Comparison of ENCODE assay signal across 8 cellular contexts in the genomic region with DNA sequence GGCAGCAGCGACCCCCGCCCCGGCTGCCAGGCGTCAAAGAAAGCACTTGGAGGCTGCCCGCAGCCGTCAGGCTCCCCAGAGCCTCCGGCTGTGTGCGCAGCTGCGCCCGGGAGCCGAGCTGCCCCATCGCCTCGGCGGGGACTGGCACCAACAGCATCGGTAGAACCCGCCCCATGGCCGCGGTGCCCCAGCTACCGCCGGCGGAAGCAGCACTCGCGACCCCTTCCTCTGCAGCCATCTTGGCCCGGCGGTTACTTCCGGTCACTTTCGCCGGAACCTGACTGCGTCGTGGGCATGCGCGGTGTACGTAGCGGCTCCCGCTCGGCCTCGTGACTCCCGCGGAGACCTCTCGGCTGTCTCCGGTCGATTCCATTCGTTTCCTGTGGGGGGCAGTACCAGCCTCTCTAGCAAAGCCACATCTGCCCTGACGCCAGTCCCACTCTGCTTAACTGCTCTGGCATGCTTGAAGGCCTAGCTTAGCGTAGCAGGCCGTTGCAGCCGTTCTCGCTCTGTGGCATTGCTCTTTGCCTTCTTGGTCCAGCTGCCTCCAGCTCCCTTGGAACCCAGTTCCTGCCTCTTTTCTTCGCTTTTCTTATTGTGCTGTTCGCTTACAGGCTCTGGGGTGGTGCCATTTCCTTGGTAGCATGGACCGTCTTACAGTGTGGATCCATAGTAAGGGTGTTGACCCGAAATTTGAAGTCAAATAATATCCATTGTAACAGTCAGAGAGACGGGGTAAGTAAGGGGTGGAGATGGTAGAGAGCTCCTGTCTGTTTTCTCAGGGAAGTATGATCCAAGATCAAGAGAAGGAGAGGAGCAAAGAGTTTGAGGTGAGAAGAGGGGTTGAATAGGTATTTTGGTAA. TPM values are rescaled to one million over a fixed set of nuclear protein-coding genes. Genes with fewer than 3 reads are reported as not detected.
DNase-seq lines count a peak whose midpoint lies in the region; ATAC-seq and TF ChIP-seq lines count a peak whose summit lies in the region.

A gene with protein sequence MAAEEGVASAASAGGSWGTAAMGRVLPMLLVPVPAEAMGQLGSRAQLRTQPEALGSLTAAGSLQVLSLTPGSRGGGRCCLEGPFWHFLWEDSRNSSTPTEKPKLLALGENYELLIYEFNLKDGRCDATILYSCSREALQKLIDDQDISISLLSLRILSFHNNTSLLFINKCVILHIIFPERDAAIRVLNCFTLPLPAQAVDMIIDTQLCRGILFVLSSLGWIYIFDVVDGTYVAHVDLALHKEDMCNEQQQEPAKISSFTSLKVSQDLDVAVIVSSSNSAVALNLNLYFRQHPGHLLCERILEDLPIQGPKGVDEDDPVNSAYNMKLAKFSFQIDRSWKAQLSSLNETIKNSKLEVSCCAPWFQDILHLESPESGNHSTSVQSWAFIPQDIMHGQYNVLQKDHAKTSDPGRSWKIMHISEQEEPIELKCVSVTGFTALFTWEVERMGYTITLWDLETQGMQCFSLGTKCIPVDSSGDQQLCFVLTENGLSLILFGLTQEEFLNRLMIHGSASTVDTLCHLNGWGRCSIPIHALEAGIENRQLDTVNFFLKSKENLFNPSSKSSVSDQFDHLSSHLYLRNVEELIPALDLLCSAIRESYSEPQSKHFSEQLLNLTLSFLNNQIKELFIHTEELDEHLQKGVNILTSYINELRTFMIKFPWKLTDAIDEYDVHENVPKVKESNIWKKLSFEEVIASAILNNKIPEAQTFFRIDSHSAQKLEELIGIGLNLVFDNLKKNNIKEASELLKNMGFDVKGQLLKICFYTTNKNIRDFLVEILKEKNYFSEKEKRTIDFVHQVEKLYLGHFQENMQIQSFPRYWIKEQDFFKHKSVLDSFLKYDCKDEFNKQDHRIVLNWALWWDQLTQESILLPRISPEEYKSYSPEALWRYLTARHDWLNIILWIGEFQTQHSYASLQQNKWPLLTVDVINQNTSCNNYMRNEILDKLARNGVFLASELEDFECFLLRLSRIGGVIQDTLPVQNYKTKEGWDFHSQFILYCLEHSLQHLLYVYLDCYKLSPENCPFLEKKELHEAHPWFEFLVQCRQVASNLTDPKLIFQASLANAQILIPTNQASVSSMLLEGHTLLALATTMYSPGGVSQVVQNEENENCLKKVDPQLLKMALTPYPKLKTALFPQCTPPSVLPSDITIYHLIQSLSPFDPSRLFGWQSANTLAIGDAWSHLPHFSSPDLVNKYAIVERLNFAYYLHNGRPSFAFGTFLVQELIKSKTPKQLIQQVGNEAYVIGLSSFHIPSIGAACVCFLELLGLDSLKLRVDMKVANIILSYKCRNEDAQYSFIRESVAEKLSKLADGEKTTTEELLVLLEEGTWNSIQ (N-terminal part only) (minus strand): TSS at position 253 of the 863 bp plus-strand sequence. CDS start 15 bp downstream, at position 238.

- H3K4me3 Mint-ChIP-seq in activated naive CD8-positive, alpha-beta T cell treated with anti-CD3 and anti-CD28 coated beads, Interleukin-2, amount 50 U/mL, for 24 hours: peak within 1 kb of the TSS; percentile 98

- H3K9ac ChIP-seq in parathyroid adenoma: peak within 1 kb of the TSS; percentile 23

- peak; percentile 96 for TF ChIP-seq POLR2A in transverse colon (IDR thresholded peaks at IDR 0.05)

- 9 to 79% methylated on average over 5 to 40 of the region's 53 CpGs for WGBS in transverse colon (ENCODE audit: low coverage in 1 of 2), 2 donors

- intact Hi-C loops in Right ventricle myocardium superior (cut with DNase I): no loop called here
- intact Hi-C loops in transverse colon (cut with DNase I; ENCODE audit: low total_unique reads): loop anchor here (1.0 kb wide), 1 partner anchor 75 kb away; no protein-coding TSS in a partner anchor

- peak; percentile 20 for TF ChIP-seq EP300 in transverse colon (IDR thresholded peaks at IDR 0.05; ENCODE audit: low read depth)

- peak within 1 kb of the TSS; percentile 75 for H2AFZ ChIP-seq in parathyroid adenoma

- H3K36me3 ChIP-seq in parathyroid adenoma (ENCODE audit: control insufficient read depth, insufficient read depth, low read length): no peaks in the 10 kb centered on the region
- peaks cover 0 to 15% (median 6%) of the 10 kb centered on the region in 4 donors for H3K36me3 ChIP-seq in transverse colon

- H3K4me3 ChIP-seq in GM12865 (ENCODE audit: low read depth, low read length) (peak within 1 kb of the TSS; percentile 91), parathyroid adenoma (ENCODE audit: low read depth, low read length) (peak within 1 kb of the TSS; percentile 93), transverse colon (peak within 1 kb of the TSS; percentile 90 to 97 (median 93))

- no peaks in the 10 kb centered on the region for H3K9me3 Mint-ChIP-seq in activated naive CD8-positive, alpha-beta T cell treated with anti-CD3 and anti-CD28 coated beads, Interleukin-2, amount 50 U/mL, for 24 hours

- peak; percentile 90 for TF ChIP-seq CTCF in GM12865 (IDR thresholded peaks at IDR 0.05; ENCODE audit: insufficient read depth, low read depth, low read length, missing control alignments)
- TF ChIP-seq CTCF in parathyroid adenoma (IDR thresholded peaks at IDR 0.05): peak; percentile 85
- peak; percentile 92 to 99 (median 97) for TF ChIP-seq CTCF in transverse colon (IDR thresholded peaks at IDR 0.05)

- DNase-seq in GM12865 (ENCODE audit: low read depth): peak; percentile 99
- peak; percentile 81 for DNase-seq in NCI-H128 (lab: John Stamatoyannopoulos, UW; ENCODE audit: unreplicated experiment)
- DNase-seq in SW 1271 (lab: John Stamatoyannopoulos, UW): peak; percentile 75 to 92
- DNase-seq in activated naive CD8-positive, alpha-beta T cell treated with anti-CD3 and anti-CD28 coated beads, Interleukin-2, amount 50 U/mL, for 24 hours: peak; percentile 98
- peak; percentile 99 for DNase-seq in Right ventricle myocardium superior
- peak; percentile 99 for DNase-seq in transverse colon

- H3K9me3 ChIP-seq in parathyroid adenoma (ENCODE audit: control insufficient read depth, low read length) (no peaks in the 10 kb centered on the region), transverse colon (no peaks in the 10 kb centered on the region)

- H3K27ac Mint-ChIP-seq in activated naive CD8-positive, alpha-beta T cell treated with anti-CD3 and anti-CD28 coated beads, Interleukin-2, amount 50 U/mL, for 24 hours: peak within 1 kb of the TSS; percentile 93

- H3K27me3 ChIP-seq in parathyroid adenoma (ENCODE audit: control insufficient read depth, insufficient read depth, low read length) (no peaks in the 10 kb centered on the region), transverse colon (no peaks in the 10 kb centered on the region)

- peak within 1 kb of the TSS; percentile 95 for H3K27ac ChIP-seq in parathyroid adenoma
- peak within 1 kb of the TSS; percentile 98 to 100 (median 99) for H3K27ac ChIP-seq in transverse colon

- peak within 1 kb of the TSS; percentile 84 for H3K4me2 ChIP-seq in parathyroid adenoma (ENCODE audit: low read length)

- H3K4me1 ChIP-seq in parathyroid adenoma (no peaks in the 10 kb centered on the region), transverse colon (peaks cover 19 to 28% (median 21%) of the 10 kb centered on the region in 4 donors)

- no peaks in the 10 kb centered on the region for H3K79me2 ChIP-seq in parathyroid adenoma

- peaks cover 67% of the 10 kb centered on the region for H3K4me1 Mint-ChIP-seq in activated naive CD8-positive, alpha-beta T cell treated with anti-CD3 and anti-CD28 coated beads, Interleukin-2, amount 50 U/mL, for 24 hours

- ATAC-seq in HG02678 (IDR thresholded peaks at IDR 0.05; ENCODE audit: unreplicated experiment) (peak; percentile 76), Right ventricle myocardium superior (ENCODE audit: poor library complexity) (peak; percentile 99)
- ATAC-seq in activated naive CD8-positive, alpha-beta T cell treated with anti-CD3 and anti-CD28 coated beads, Interleukin-2, amount 50 U/mL, for 24 hours: peak; percentile 92

- no peaks in the 10 kb centered on the region for H3K27me3 Mint-ChIP-seq in activated naive CD8-positive, alpha-beta T cell treated with anti-CD3 and anti-CD28 coated beads, Interleukin-2, amount 50 U/mL, for 24 hours

- in situ Hi-C loops in transverse colon (cut with MboI; ENCODE audit: low pct_ligation_motif_present in 1 of 4, low pct_unique_long_range_greater_than_20kb in 1 of 4, low sequenced_read_pairs in 3 of 4): loop anchor here (5.0 to 10.0 kb wide), 2 partner anchors 71 to 74 kb away; a partner anchor contains a TSS

- peaks cover 18% of the 10 kb centered on the region for H3K36me3 Mint-ChIP-seq in activated naive CD8-positive, alpha-beta T cell treated with anti-CD3 and anti-CD28 coated beads, Interleukin-2, amount 50 U/mL, for 24 hours (ENCODE audit: low read depth)

RNA-seq across cellular contexts. Expression of the gene that starts here (rescaled TPM):
- 43.8 TPM for total RNA-seq in Right ventricle myocardium superior
- total RNA-seq in transverse colon: 100 to 1,000 TPM in 2 of 4 donors, 10 to 100 TPM in 2; 79.7 to 149 (median 103) TPM

Comparison
In these comparisons a context has a peak if more than half of its experiments do, and no peak if none do; other contexts are left out.
1. Peak in every context shown above with its lines: DNase-seq, ATAC-seq, H3K4me3 ChIP-seq and H3K27ac ChIP-seq.